Comparison of ENCODE assay signal across 10 cellular contexts in the genomic region with DNA sequence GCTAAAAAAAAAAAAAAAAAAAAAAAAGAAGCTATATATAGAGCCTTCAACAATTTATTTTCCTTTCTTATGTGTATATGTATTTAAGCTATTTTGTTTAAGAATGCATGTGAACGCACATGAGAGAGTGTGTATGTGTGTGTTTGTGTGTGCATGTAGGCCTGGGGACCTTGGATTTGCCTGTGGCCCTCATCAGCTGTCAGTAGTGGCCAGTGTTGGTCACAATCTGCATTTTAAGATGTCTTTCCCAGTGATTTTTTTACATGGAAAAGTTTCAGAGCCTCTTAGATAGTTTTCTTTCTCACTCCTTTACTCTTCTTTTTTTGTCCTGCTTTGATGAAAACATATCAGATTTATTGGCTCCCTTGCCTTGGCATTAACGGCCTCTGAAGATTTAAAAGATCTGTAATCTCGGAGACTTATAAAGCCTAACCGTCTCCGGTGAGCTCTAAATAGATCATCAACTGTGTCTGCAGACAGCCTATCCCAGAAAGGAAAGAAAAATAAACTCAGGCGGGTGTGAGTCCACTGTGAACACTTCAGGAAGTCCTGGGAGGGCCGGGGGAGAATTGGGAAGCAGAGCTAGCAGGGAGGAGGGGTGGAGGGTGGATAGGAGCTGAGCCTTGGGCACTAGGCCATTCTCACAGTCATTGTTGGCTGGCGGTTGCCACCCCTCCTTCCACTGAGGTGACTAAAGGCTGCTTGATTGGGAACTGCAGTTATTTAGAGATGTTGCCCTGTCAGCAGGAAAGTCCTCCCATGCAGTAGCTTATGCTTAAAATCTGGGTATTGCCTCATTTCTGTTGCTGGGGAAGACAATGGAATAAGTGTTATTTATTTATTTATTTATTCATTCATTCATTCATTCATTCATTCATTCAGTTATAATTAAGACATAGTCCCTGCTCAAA.
DNase-seq lines count a peak whose midpoint lies in the region; ATAC-seq, FAIRE-seq and TF ChIP-seq lines count a peak whose summit lies in the region.
"Had no signal": no experiment of that assay in that cellular context is flagged by ENCODE, and none has a peak within 500 bp of the region (broad histone marks: within the 10 kb centered on the region; RNA-seq: fewer than 3 reads in every experiment).

No MANE protein-coding gene starts in this region.

- no peaks in the 10 kb centered on the region for H4K20me1 ChIP-seq in HepG2 (ENCODE audit: insufficient read depth, low read length)

- H3K27ac ChIP-seq in colonic mucosa (peak overlapping the region; percentile 71), HepG2 (ENCODE audit: extremely low read length, insufficient read depth, low read length) (no peak overlapping the region), subcutaneous abdominal adipose tissue (ENCODE audit: low read depth, low read length) (peak overlapping the region; percentile 69)

- H3K4me2 ChIP-seq in HepG2 (ENCODE audit: low read depth, low read length), result no peak overlapping the region

- TF ChIP-seq CTCF in colonic mucosa (IDR thresholded peaks at IDR 0.05) (no peak), HepG2 (CRISPR knock-in tag; IDR thresholded peaks at IDR 0.05) (no peak)

- in situ Hi-C loops in HepG2 (cut with HindIII; ENCODE audit: extremely low pct_ligation_motif_present, low pct_unique_long_range_greater_than_20kb), result no loop called here

- POLR2A ChIA-PET in HepG2 (lab: Yijun Ruan, JAX), result interaction anchor here (1.0 to 1.3 kb wide), 2 partner anchors 9 to 17 kb away, joined by 3 read pairs; no protein-coding TSS in a partner anchor

- TF ChIP-seq POLR2A in HepG2 (IDR thresholded peaks at IDR 0.05; ENCODE audit: insufficient read depth in 1 of 2, low read depth in 2 of 2, low read length in 2 of 2), result no peak

- TF ChIP-seq RAD21 in HepG2 (CRISPR knock-in tag; IDR thresholded peaks at IDR 0.05), result no peak

- H3K4me3 ChIP-seq in colonic mucosa (no peak overlapping the region), HepG2 (replicated peaks in 1 of 3; ENCODE audit: insufficient read depth in 1 of 3, low read depth in 2 of 3, low read length in 3 of 3) (no peak overlapping the region), subcutaneous abdominal adipose tissue (ENCODE audit: low read depth in 1 of 5, low read length in 5 of 5) (peak overlapping the region in 2 of 5 donors; percentile 14 to 20)

- CTCF ChIA-PET in HepG2 (lab: Yijun Ruan, JAX; ENCODE audit: low intra/inter-chr PET ratio, low total read pairs), result no interaction called here

- H3K79me2 ChIP-seq in HepG2 (ENCODE audit: insufficient read depth, low read length), result no peaks in the 10 kb centered on the region

- H3K9ac ChIP-seq in colonic mucosa (ENCODE audit: low read depth in 2 of 2, low read length in 2 of 2), result peak overlapping the region in 1 of 2 donors; percentile 58
- H3K9ac ChIP-seq in HepG2 (ENCODE audit: insufficient read depth, low read depth, low read length), result no peak overlapping the region
- H3K9ac ChIP-seq in subcutaneous abdominal adipose tissue (ENCODE audit: low read length in 5 of 5), result peak overlapping the region in 4 of 5 donors; percentile 20 to 53 (median 33)

- no peaks in the 10 kb centered on the region for H3K27me3 ChIP-seq in colonic mucosa
- H3K27me3 ChIP-seq in HepG2 (ENCODE audit: control insufficient read depth in 1 of 2, insufficient read depth in 2 of 2, low read length in 2 of 2), result no peaks in the 10 kb centered on the region
- H3K27me3 ChIP-seq in subcutaneous abdominal adipose tissue (ENCODE audit: control insufficient read depth in 5 of 5, insufficient read depth in 4 of 5, low read length in 5 of 5), result no peaks in the 10 kb centered on the region

- WGBS in HepG2 (ENCODE audit: low lambda C conversion rate), result 92% methylated on average over 8 of the region's 8 CpGs

- intact Hi-C loops in colonic mucosa (cut with DNase I) (no loop called here), HepG2 (cut with micrococcal nuclease; ENCODE audit: unreplicated experiment) (no loop called here)

- ATAC-seq in HepG2 (no peak), GM19455 (IDR thresholded peaks at IDR 0.05; ENCODE audit: unreplicated experiment) (no peak)

- BruUV-seq in HepG2 (replicated peaks; lab: Mats Ljungman, UMichigan), result TSS peak; percentile 24

- H3K4me1 ChIP-seq in colonic mucosa (peaks cover 5% of the 10 kb centered on the region), HepG2 (ENCODE audit: insufficient read depth, low read length) (peaks cover 50% of the 10 kb centered on the region), subcutaneous abdominal adipose tissue (ENCODE audit: control insufficient read depth in 5 of 5, insufficient read depth in 5 of 5, low read length in 5 of 5) (peaks cover 2 to 21% (median 19%) of the 10 kb centered on the region in 5 donors)

- FAIRE-seq in HepG2 (lab: Jason Lieb, UNC), result no peak

- no peaks in the 10 kb centered on the region for H3K36me3 ChIP-seq in colonic mucosa
- peaks cover 5 to 6% of the 10 kb centered on the region in 2 experiments; a peak in 3 of 5 replicates for H3K36me3 ChIP-seq in HepG2 (replicated peaks in 1 of 2; ENCODE audit: control insufficient read depth in 1 of 2, insufficient read depth in 2 of 2, low read length in 2 of 2)
- H3K36me3 ChIP-seq in subcutaneous abdominal adipose tissue (ENCODE audit: control insufficient read depth in 5 of 5, insufficient read depth in 5 of 5, low read length in 5 of 5), result peaks cover 3 to 23% (median 13%) of the 10 kb centered on the region in 5 donors

- no peak overlapping the region for H2AFZ ChIP-seq in HepG2 (ENCODE audit: low read length)

- H3K9me3 ChIP-seq in colonic mucosa, result no peaks in the 10 kb centered on the region
- no peaks in the 10 kb centered on the region for H3K9me3 ChIP-seq in HepG2 (ENCODE audit: low read length)
- no peaks in the 10 kb centered on the region for H3K9me3 ChIP-seq in subcutaneous abdominal adipose tissue (ENCODE audit: control insufficient read depth in 5 of 5, low read length in 5 of 5)

- TF ChIP-seq EP300 in HepG2 (IDR thresholded peaks at IDR 0.05; ENCODE audit: low read depth in 2 of 2, low read length in 2 of 2) (no peak), HepG2 (CRISPR knock-in tag; IDR thresholded peaks at IDR 0.05; ENCODE audit: borderline replicate concordance) (no peak)

- peak; percentile 66 for DNase-seq in HS-27A (ENCODE audit: low read depth)
- DNase-seq in colonic mucosa, result peak; percentile 88
- DNase-seq in HepG2 (ENCODE audit: low spot score), result no peak
- DNase-seq in activated effector memory CD4-positive, alpha-beta T cell treated with Interleukin-2 at 50 U/mL for 16 hours, result no peak
- no peak for DNase-seq in DMS114 treated with DMSO at 0.1 percent for 48 hours (lab: John Stamatoyannopoulos, UW; ENCODE audit: unreplicated experiment)
- no peak for DNase-seq in GM19240 (ENCODE audit: insufficient read length, low spot score)
- DNase-seq: activated naive CD4-positive, alpha-beta T cell treated with anti-CD3 and anti-CD28 coated beads, Interleukin-2, amount 50 U/mL, for 16 hours; NCI-H187 had no signal

TF ChIP-seq in HepG2, 621 proteins besides CTCF, POLR2A, EP300 and RAD21 (continues in another document):
- TF ChIP-seq, protein P1, sequence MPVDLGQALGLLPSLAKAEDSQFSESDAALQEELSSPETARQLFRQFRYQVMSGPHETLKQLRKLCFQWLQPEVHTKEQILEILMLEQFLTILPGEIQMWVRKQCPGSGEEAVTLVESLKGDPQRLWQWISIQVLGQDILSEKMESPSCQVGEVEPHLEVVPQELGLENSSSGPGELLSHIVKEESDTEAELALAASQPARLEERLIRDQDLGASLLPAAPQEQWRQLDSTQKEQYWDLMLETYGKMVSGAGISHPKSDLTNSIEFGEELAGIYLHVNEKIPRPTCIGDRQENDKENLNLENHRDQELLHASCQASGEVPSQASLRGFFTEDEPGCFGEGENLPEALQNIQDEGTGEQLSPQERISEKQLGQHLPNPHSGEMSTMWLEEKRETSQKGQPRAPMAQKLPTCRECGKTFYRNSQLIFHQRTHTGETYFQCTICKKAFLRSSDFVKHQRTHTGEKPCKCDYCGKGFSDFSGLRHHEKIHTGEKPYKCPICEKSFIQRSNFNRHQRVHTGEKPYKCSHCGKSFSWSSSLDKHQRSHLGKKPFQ (CRISPR knock-in tag; IDR thresholded peaks at IDR 0.05; ENCODE audit: insufficient replicate concordance), result no peak
- TF ChIP-seq ZNF510 (CRISPR knock-in tag; IDR thresholded peaks at IDR 0.05; ENCODE audit: low read depth) (no peak), ZNF24 (IDR thresholded peaks at IDR 0.05) (peak; percentile 87), ZNF749 (CRISPR knock-in tag; IDR thresholded peaks at IDR 0.05; ENCODE audit: borderline replicate concordance) (no peak), RORA (CRISPR knock-in tag; IDR thresholded peaks at IDR 0.05) (no peak)
- TF ChIP-seq, protein P2, sequence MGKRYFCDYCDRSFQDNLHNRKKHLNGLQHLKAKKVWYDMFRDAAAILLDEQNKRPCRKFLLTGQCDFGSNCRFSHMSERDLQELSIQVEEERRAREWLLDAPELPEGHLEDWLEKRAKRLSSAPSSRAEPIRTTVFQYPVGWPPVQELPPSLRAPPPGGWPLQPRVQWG (CRISPR knock-in tag; IDR thresholded peaks at IDR 0.05; ENCODE audit: borderline replicate concordance, low read depth), result no peak
- TF ChIP-seq, protein P3, sequence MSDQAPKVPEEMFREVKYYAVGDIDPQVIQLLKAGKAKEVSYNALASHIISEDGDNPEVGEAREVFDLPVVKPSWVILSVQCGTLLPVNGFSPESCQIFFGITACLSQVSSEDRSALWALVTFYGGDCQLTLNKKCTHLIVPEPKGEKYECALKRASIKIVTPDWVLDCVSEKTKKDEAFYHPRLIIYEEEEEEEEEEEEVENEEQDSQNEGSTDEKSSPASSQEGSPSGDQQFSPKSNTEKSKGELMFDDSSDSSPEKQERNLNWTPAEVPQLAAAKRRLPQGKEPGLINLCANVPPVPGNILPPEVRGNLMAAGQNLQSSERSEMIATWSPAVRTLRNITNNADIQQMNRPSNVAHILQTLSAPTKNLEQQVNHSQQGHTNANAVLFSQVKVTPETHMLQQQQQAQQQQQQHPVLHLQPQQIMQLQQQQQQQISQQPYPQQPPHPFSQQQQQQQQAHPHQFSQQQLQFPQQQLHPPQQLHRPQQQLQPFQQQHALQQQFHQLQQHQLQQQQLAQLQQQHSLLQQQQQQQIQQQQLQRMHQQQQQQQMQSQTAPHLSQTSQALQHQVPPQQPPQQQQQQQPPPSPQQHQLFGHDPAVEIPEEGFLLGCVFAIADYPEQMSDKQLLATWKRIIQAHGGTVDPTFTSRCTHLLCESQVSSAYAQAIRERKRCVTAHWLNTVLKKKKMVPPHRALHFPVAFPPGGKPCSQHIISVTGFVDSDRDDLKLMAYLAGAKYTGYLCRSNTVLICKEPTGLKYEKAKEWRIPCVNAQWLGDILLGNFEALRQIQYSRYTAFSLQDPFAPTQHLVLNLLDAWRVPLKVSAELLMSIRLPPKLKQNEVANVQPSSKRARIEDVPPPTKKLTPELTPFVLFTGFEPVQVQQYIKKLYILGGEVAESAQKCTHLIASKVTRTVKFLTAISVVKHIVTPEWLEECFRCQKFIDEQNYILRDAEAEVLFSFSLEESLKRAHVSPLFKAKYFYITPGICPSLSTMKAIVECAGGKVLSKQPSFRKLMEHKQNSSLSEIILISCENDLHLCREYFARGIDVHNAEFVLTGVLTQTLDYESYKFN (CRISPR knock-in tag; conservative IDR thresholded peaks at IDR 0.05), result no peak

Comparison
In these comparisons a context has a peak if more than half of its experiments do, and no peak if none do; other contexts are left out.
1. DNase-seq: peak in HS-27A (single experiment) and colonic mucosa (single experiment); none in HepG2 (single experiment), activated effector memory CD4-positive, alpha-beta T cell treated with Interleukin-2 at 50 U/mL for 16 hours (single experiment), DMS114 treated with DMSO at 0.1 percent for 48 hours (single experiment) and GM19240 (single experiment).